In genomic region chr1:37691497-37692077, GRCh38 we compare ENCODE assay signal across 8 cellular contexts. TPM values are rescaled to one million over a fixed set of nuclear protein-coding genes. Genes with fewer than 3 reads are reported as not detected.
DNase-seq lines count a peak whose midpoint lies in the region; ATAC-seq and TF ChIP-seq lines count a peak whose summit lies in the region.

No MANE protein-coding gene starts in this region.

- no peak for TF ChIP-seq POLR2A in lower leg skin (IDR thresholded peaks at IDR 0.05)

- H3K4me3 ChIP-seq in choroid plexus epithelial cell (ENCODE audit: low read depth, low read length) (peak overlapping the region; percentile 98), lower leg skin (ENCODE audit: low read depth, poor library complexity, severe bottlenecking) (peak overlapping the region; percentile 71)

- 1 to 5% methylated on average over 19 to 41 of the region's 45 CpGs for WGBS in lower leg skin, 2 donors

- ATAC-seq in activated CD4-positive, CD25-positive, alpha-beta regulatory T cell treated with anti-CD3 and anti-CD28 coated beads, Interleukin-2, amount 50 U/mL, for 24 hours = no peak
- ATAC-seq in HG03460 (IDR thresholded peaks at IDR 0.05; ENCODE audit: unreplicated experiment) (peak; percentile 24), SK-N-SH treated with all-trans-retinoic acid at 6 μM for 48 hours (peak; percentile 45), GM19463 (IDR thresholded peaks at IDR 0.05; ENCODE audit: unreplicated experiment) (no peak)
- no peak for ATAC-seq in stimulated activated naive CD8-positive, alpha-beta T cell treated with anti-CD3 and anti-CD28 coated beads, Interleukin-15, Interleukin-2, amounts not matched to agents 100 U/mL and 50 U/mL, for 24 hours

- intact Hi-C loops in lower leg skin (cut with DNase I; ENCODE audit: low total_unique reads) = loop anchor here (5.0 kb wide), 1 partner anchor 171 kb away; no protein-coding TSS in a partner anchor

- no peak for TF ChIP-seq CTCF in choroid plexus epithelial cell (conservative IDR thresholded peaks at IDR 0.05; ENCODE audit: low read depth, low read length)
- TF ChIP-seq CTCF in lower leg skin (IDR thresholded peaks at IDR 0.05) = no peak

- peak; percentile 45 for DNase-seq in activated CD4-positive, CD25-positive, alpha-beta regulatory T cell treated with anti-CD3 and anti-CD28 coated beads, Interleukin-2, amount 50 U/mL, for 72 hours
- peak; percentile 68 for DNase-seq in choroid plexus epithelial cell (ENCODE audit: low read depth)
- DNase-seq in lower leg skin (ENCODE audit: low spot score in 2 of 2) = peak; percentile 22 to 88
- DNase-seq in stimulated activated naive CD8-positive, alpha-beta T cell treated with anti-CD3 and anti-CD28 coated beads, Interleukin-15, Interleukin-2, amounts not matched to agents 100 U/mL and 50 U/mL, for 24 hours = peak; percentile 41

TF ChIP-seq in SK-N-SH treated with all-trans-retinoic acid at 6 μM for 48 hours, 23 proteins besides CTCF, POLR2A, EP300 and RAD21:
- TF ChIP-seq TOX (CRISPR knock-in tag; IDR thresholded peaks at IDR 0.05; ENCODE audit: borderline replicate concordance) (no peak), ZNF70 (CRISPR knock-in tag; IDR thresholded peaks at IDR 0.05) (no peak), SNAI2 (CRISPR knock-in tag; IDR thresholded peaks at IDR 0.05) (no peak), TCF4 (CRISPR knock-in tag; IDR thresholded peaks at IDR 0.05; ENCODE audit: borderline replicate concordance) (no peak), ZFP3 (CRISPR knock-in tag; IDR thresholded peaks at IDR 0.05) (no peak)
TF ChIP-seq in SK-N-SH treated with all-trans-retinoic acid at 6 μM for 48 hours: peak in this region for 0.

RNA-seq across cellular contexts. Expression of gene CDCA8, which starts 0.7 kb away (rescaled TPM):
- total RNA-seq in lower leg skin = 1 to 10 TPM; 1.0 to 3.2 (median 1.8) TPM

RNA-seq across cellular contexts. Expression of gene RSPO1, which starts 56.9 kb away (rescaled TPM):
- 1 to 10 TPM; 1.1 to 9.4 (median 6.2) TPM for total RNA-seq in lower leg skin

Comparison
In these comparisons a context has a peak if more than half of its experiments do, and no peak if none do; other contexts are left out.
1. ATAC-seq: peak in HG03460 (single experiment) and SK-N-SH treated with all-trans-retinoic acid at 6 μM for 48 hours (single experiment); none in activated CD4-positive, CD25-positive, alpha-beta regulatory T cell treated with anti-CD3 and anti-CD28 coated beads, Interleukin-2, amount 50 U/mL, for 24 hours (0 of 2), stimulated activated naive CD8-positive, alpha-beta T cell treated with anti-CD3 and anti-CD28 coated beads, Interleukin-15, Interleukin-2, amounts not matched to agents 100 U/mL and 50 U/mL, for 24 hours (single experiment) and GM19463 (single experiment).
2. Peak in every context shown above with its lines, with median percentiles within 50 percentile points of each other: DNase-seq.